In the genomic region with DNA sequence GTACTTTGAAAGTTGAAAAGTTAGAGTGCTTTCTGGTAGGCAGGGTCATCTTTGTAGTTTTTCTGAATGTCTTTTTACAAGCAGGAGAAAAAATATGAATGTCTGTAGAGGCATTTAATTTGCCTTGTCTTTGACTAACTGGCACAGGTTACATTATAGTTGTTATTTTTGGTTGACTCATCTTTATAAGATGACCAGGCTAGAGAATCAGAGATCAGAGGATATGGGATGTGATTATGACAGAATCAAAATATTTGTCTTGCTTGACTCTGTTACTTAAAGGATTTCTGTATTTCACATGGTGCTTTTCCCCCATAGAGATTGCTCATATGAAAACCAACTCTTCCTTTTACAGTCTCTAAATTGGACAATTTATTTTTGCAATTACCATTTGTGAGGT, we compare ENCODE assay signal across 13 cellular contexts. TPM values are rescaled to one million over a fixed set of nuclear protein-coding genes. Genes with fewer than 3 reads are reported as not detected.
A peak's percentile ranks its signal among the peaks of the same experiment; 100 is the strongest.
DNase-seq lines count a peak whose midpoint lies in the region; ATAC-seq, FAIRE-seq and TF ChIP-seq lines count a peak whose summit lies in the region.
"Had no signal": no experiment of that assay in that cellular context is flagged by ENCODE, and none has a peak within 500 bp of the region (broad histone marks: within the 10 kb centered on the region; RNA-seq: fewer than 3 reads in every experiment).

No MANE protein-coding gene starts in this region.

- H2AFZ ChIP-seq in Loucy (ENCODE audit: low read length), result no peak overlapping the region

- H3K9me2 ChIP-seq in Loucy (replicated peaks; ENCODE audit: low read depth, low read length), result no peaks in the 10 kb centered on the region

- TF ChIP-seq POLR2A in prostate gland (IDR thresholded peaks at IDR 0.05), result no peak

- H3K27me3 Mint-ChIP-seq in CD8-positive, alpha-beta memory T cell, result peaks cover 0 to 2% of the 10 kb centered on the region in 2 donors
- no peaks in the 10 kb centered on the region for H3K27me3 Mint-ChIP-seq in naive thymus-derived CD8-positive, alpha-beta T cell

- peak overlapping the region; percentile 67 for H3K4me2 ChIP-seq in Loucy (ENCODE audit: low read depth, low read length, poor library complexity, severe bottlenecking)

- no peaks in the 10 kb centered on the region for H3K36me3 ChIP-seq in CD8-positive, alpha-beta memory T cell (ENCODE audit: insufficient read depth, low read length)
- no peaks in the 10 kb centered on the region for H3K36me3 ChIP-seq in Loucy (ENCODE audit: insufficient read depth, low read length)
- H3K36me3 ChIP-seq in prostate gland, result no peaks in the 10 kb centered on the region
- H3K36me3 ChIP-seq in pancreas, result no peaks in the 10 kb centered on the region
- H3K36me3 ChIP-seq: heart left ventricle, upper lobe of right lung, WERI-Rb-1 had no signal

- H4K20me1 ChIP-seq in Loucy (ENCODE audit: insufficient read depth, low read length, poor library complexity, severe bottlenecking), result peaks cover 54% of the 10 kb centered on the region

- peaks cover 88% of the 10 kb centered on the region for H3K79me2 ChIP-seq in Loucy (ENCODE audit: insufficient read depth, low read length)

- no peaks in the 10 kb centered on the region for H3F3A ChIP-seq in Loucy (ENCODE audit: low read depth)

- H3K9me3 ChIP-seq in CD8-positive, alpha-beta memory T cell (ENCODE audit: low read length), result no peaks in the 10 kb centered on the region
- H3K9me3 ChIP-seq in Loucy (ENCODE audit: insufficient read depth, low read depth, low read length) (no peaks in the 10 kb centered on the region), prostate gland (no peaks in the 10 kb centered on the region), pancreas (no peaks in the 10 kb centered on the region)
- H3K9me3 ChIP-seq: heart left ventricle, upper lobe of right lung had no signal

- CTCF ChIA-PET in CD8-positive, alpha-beta memory T cell (lab: Charles Lee), result no interaction called here

- peaks cover 24% of the 10 kb centered on the region for H3K4me1 ChIP-seq in CD8-positive, alpha-beta memory T cell (ENCODE audit: insufficient read depth, low read length)
- H3K4me1 ChIP-seq in Loucy (ENCODE audit: insufficient read depth, low read length, poor library complexity, severe bottlenecking), result peaks cover 67% of the 10 kb centered on the region
- peaks cover 8% of the 10 kb centered on the region for H3K4me1 ChIP-seq in prostate gland (replicated peaks)
- H3K4me1 ChIP-seq in pancreas, result peaks cover 10 to 38% (median 17%) of the 10 kb centered on the region in 3 donors

- peaks cover 60 to 79% (median 74%) of the 10 kb centered on the region in 3 donors for H3K4me1 Mint-ChIP-seq in CD8-positive, alpha-beta memory T cell
- H3K4me1 Mint-ChIP-seq in naive thymus-derived CD8-positive, alpha-beta T cell, result peaks cover 16 to 75% (median 52%) of the 10 kb centered on the region in 4 donors

- peak overlapping the region in 5 of 7 donors; percentile 83 to 96 (median 91) for H3K4me3 Mint-ChIP-seq in CD8-positive, alpha-beta memory T cell
- H3K4me3 Mint-ChIP-seq in naive thymus-derived CD8-positive, alpha-beta T cell, result peak overlapping the region in 7 of 10 donors; percentile 3 to 95 (median 86)

- peaks cover 0 to 7% (median 0%) of the 10 kb centered on the region in 3 donors for H3K36me3 Mint-ChIP-seq in CD8-positive, alpha-beta memory T cell
- H3K36me3 Mint-ChIP-seq in naive thymus-derived CD8-positive, alpha-beta T cell, result no peaks in the 10 kb centered on the region

- no peak overlapping the region for H3K4me3 ChIP-seq in CD8-positive, alpha-beta memory T cell (ENCODE audit: low read length)
- peak overlapping the region; percentile 87 for H3K4me3 ChIP-seq in Loucy (ENCODE audit: low read length, poor library complexity, severe bottlenecking)
- no peak overlapping the region for H3K4me3 ChIP-seq in prostate gland
- no peak overlapping the region for H3K4me3 ChIP-seq in pancreas

- no peak for DNase-seq in CD8-positive, alpha-beta memory T cell
- DNase-seq in brain pericyte (ENCODE audit: low read depth, low spot score) (peak; percentile 29), prostate gland (ENCODE audit: low spot score) (no peak), pancreas (no peak), occipital lobe (lab: John Stamatoyannopoulos, UW) (no peak)
- no peak for DNase-seq in naive thymus-derived CD8-positive, alpha-beta T cell
- DNase-seq: heart left ventricle, upper lobe of right lung had no signal

- intact Hi-C loops in prostate gland (cut with DNase I), result no loop called here
- intact Hi-C loops in pancreas (cut with DNase I), result no loop called here

- H3K27ac Mint-ChIP-seq in CD8-positive, alpha-beta memory T cell, result peak overlapping the region in 4 of 8 donors; percentile 12 to 91 (median 41)
- H3K27ac Mint-ChIP-seq in naive thymus-derived CD8-positive, alpha-beta T cell, result peak overlapping the region in 2 of 10 donors; percentile 87 to 96
- H3K27ac Mint-ChIP-seq: activated T-helper 1 cell treated with anti-CD3 and anti-CD28 coated beads, Interleukin-12 subunit alpha, Interleukin-12 subunit beta, Interleukin-2, Interleukin-4 antibody, amounts not matched to agents 30 ng/mL and 10 ng/mL and 1 ng/mL, durations not matched to agents 14 hours and 24 hours and 36 hours had no signal

- H3K27ac ChIP-seq in CD8-positive, alpha-beta memory T cell (ENCODE audit: low read depth, low read length), result no peak overlapping the region
- H3K27ac ChIP-seq in prostate gland (no peak overlapping the region), pancreas (no peak overlapping the region)
- H3K27ac ChIP-seq: heart left ventricle, upper lobe of right lung, WERI-Rb-1 had no signal

- ATAC-seq in naive thymus-derived CD8-positive, alpha-beta T cell, result no peak
- ATAC-seq in HG02981 (IDR thresholded peaks at IDR 0.05; ENCODE audit: unreplicated experiment) (no peak), pancreas (no peak)
- ATAC-seq: heart left ventricle had no signal

- FAIRE-seq in pancreas (lab: Jason Lieb, UNC), result no peak
- FAIRE-seq: colon had no signal

- POLR2A ChIA-PET in CD8-positive, alpha-beta memory T cell (lab: Charles Lee), result no interaction called here
- POLR2A ChIA-PET in naive thymus-derived CD8-positive, alpha-beta T cell (lab: Charles Lee), result interaction anchor here (0.7 kb wide), 1 partner anchor 793 kb away, joined by 3 read pairs; no protein-coding TSS in a partner anchor

- H3K9me3 Mint-ChIP-seq in CD8-positive, alpha-beta memory T cell, result no peaks in the 10 kb centered on the region
- no peaks in the 10 kb centered on the region for H3K9me3 Mint-ChIP-seq in naive thymus-derived CD8-positive, alpha-beta T cell
- H3K9me3 Mint-ChIP-seq: activated T-helper 1 cell treated with anti-CD3 and anti-CD28 coated beads, Interleukin-12 subunit alpha, Interleukin-12 subunit beta, Interleukin-2, Interleukin-4 antibody, amounts not matched to agents 30 ng/mL and 10 ng/mL and 1 ng/mL, durations not matched to agents 14 hours and 24 hours and 36 hours had no signal

- H3K27me3 ChIP-seq in CD8-positive, alpha-beta memory T cell (ENCODE audit: insufficient read depth, low read length, poor library complexity, severe bottlenecking), result no peaks in the 10 kb centered on the region
- H3K27me3 ChIP-seq in Loucy (ENCODE audit: insufficient read depth, low read length, poor library complexity, severe bottlenecking), result no peaks in the 10 kb centered on the region
- no peaks in the 10 kb centered on the region for H3K27me3 ChIP-seq in prostate gland (replicated peaks; ENCODE audit: insufficient read depth)
- no peaks in the 10 kb centered on the region for H3K27me3 ChIP-seq in pancreas
- H3K27me3 ChIP-seq: upper lobe of right lung had no signal

- H3K9ac ChIP-seq in Loucy (ENCODE audit: low read depth, low read length, poor library complexity, severe bottlenecking), result no peak overlapping the region

- TF ChIP-seq CTCF in Loucy (conservative IDR thresholded peaks at IDR 0.05; ENCODE audit: low read length) (no peak), prostate gland (IDR thresholded peaks at IDR 0.05) (no peak), pancreas (IDR thresholded peaks at IDR 0.05) (no peak)

RNA-seq across cellular contexts. Expression of a gene that starts 2.4 kb away (rescaled TPM):
- total RNA-seq in CD8-positive, alpha-beta memory T cell, result 10 to 100 TPM; 34.9 to 36.7 TPM
- 53.5 TPM for polyA plus RNA-seq in CD8-positive, alpha-beta memory T cell
- 10 to 100 TPM; 63.9 to 71.1 TPM for total RNA-seq in naive thymus-derived CD8-positive, alpha-beta T cell
- polyA plus RNA-seq in naive thymus-derived CD8-positive, alpha-beta T cell, result 10 to 100 TPM; 29.8 to 41.0 (median 34.8) TPM
- total RNA-seq in prostate gland (10 to 100 TPM; 66.6 to 78.1 TPM), pancreas (10 to 100 TPM; 31.3 to 51.4 (median 39.9) TPM), occipital lobe (166 TPM)
- polyA plus RNA-seq in pancreas, result 10 to 100 TPM; 20.5 to 34.1 TPM
